Comparison of ENCODE assay signal across 18 cellular contexts in the genomic region with DNA sequence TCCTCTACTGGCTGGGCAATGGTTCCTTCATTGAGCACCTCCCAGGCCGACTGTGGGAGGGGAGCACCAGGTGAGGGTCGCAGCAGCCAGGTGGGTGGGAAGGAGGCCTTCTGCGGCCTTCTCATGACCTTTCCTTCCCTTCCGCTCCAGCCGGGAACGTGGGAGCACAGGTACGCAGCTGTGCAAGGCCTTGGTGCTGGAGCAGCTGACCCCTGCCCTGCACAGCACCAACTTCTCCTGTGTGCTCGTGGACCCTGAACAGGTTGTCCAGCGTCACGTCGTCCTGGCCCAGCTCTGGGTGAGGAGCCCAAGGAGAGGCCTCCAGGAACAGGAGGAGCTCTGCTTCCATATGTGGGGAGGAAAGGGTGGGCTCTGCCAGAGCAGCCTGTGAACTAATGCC. TPM values are rescaled to one million over a fixed set of nuclear protein-coding genes. Genes with fewer than 3 reads are reported as not detected.
DNase-seq lines count a peak whose midpoint lies in the region; ATAC-seq and TF ChIP-seq lines count a peak whose summit lies in the region.
"Had no signal": no experiment of that assay in that cellular context is flagged by ENCODE, and none has a peak within 500 bp of the region (broad histone marks: within the 10 kb centered on the region; RNA-seq: fewer than 3 reads in every experiment).

No MANE protein-coding gene starts in this region.

- peaks cover 29% of the 10 kb centered on the region for H3K4me1 Mint-ChIP-seq in chondrocyte (ENCODE audit: low read depth)
- H3K4me1 Mint-ChIP-seq in stimulated activated naive B cell treated with anti-CD40 and anti-IgM and Interleukin-4, amounts not matched to agents 10 μg/mL and 1 μg/mL and 100 μg/mL, for 72 hours = peaks cover 50 to 72% of the 10 kb centered on the region in 2 donors

- TF ChIP-seq POLR2A in heart left ventricle (IDR thresholded peaks at IDR 0.05) (no peak), breast epithelium (IDR thresholded peaks at IDR 0.05) (no peak)

- H3K27ac ChIP-seq in cardiac muscle cell (peak overlapping the region; percentile 75), heart left ventricle (peak overlapping the region in 1 of 12 donors; percentile 48), muscle layer of duodenum (ENCODE audit: low read length) (peak overlapping the region; percentile 82), breast epithelium (peak overlapping the region in 1 of 2 donors; percentile 90)
- H3K27ac ChIP-seq: BLaER1 treated with 17β-estradiol and CSF1 and Interleukin-3, amounts not matched to agents 10 nM and 100 nM; left ventricle myocardium inferior; right atrium auricular region; thoracic aorta had no signal

- no peak for DNase-seq in cardiac muscle cell (ENCODE audit: low read depth in 1 of 2, low spot score in 1 of 2)
- DNase-seq in heart left ventricle = no peak
- DNase-seq in chondrocyte (ENCODE audit: low spot score) = no peak
- DNase-seq in stimulated activated naive B cell treated with anti-CD40 and anti-IgM and Interleukin-4, amounts not matched to agents 10 μg/mL and 1 μg/mL and 100 μg/mL, for 72 hours = no peak
- DNase-seq in breast epithelium (ENCODE audit: low spot score in 2 of 2) = no peak
- no peak for DNase-seq in MV-4-11 (lab: John Stamatoyannopoulos, UW)
- DNase-seq: activated CD4-positive, alpha-beta T cell treated with anti-CD3 and anti-CD28 coated beads, Interleukin-2, amount 10 ng/mL, durations not matched to agents 7 days and 5 days; activated naive CD4-positive, alpha-beta T cell; left ventricle myocardium inferior; NCI-H1694 treated with DMSO at 0.1 percent for 48 hours; NCI-H774; SIG-M5; stimulated activated CD8-positive, alpha-beta memory T cell treated with anti-CD3 and anti-CD28 coated beads, Interleukin-4, amount 100 ng/mL, for 48 hours had no signal

- peaks cover 32% of the 10 kb centered on the region for H3K36me3 Mint-ChIP-seq in chondrocyte (ENCODE audit: low read depth)
- H3K36me3 Mint-ChIP-seq in stimulated activated naive B cell treated with anti-CD40 and anti-IgM and Interleukin-4, amounts not matched to agents 10 μg/mL and 1 μg/mL and 100 μg/mL, for 72 hours = peaks cover 62 to 87% of the 10 kb centered on the region in 2 donors

- H3K36me3 ChIP-seq in cardiac muscle cell (peaks cover 35% of the 10 kb centered on the region), heart left ventricle (peaks cover 4 to 65% (median 53%) of the 10 kb centered on the region in 9 donors), muscle layer of duodenum (ENCODE audit: control insufficient read depth in 1 of 2, insufficient read depth in 2 of 2, low read length in 2 of 2) (peaks cover 43 to 57% of the 10 kb centered on the region in 2 donors), breast epithelium (peaks cover 15% of the 10 kb centered on the region)

- H3K27me3 ChIP-seq in cardiac muscle cell = no peaks in the 10 kb centered on the region
- no peaks in the 10 kb centered on the region for H3K27me3 ChIP-seq in heart left ventricle
- H3K27me3 ChIP-seq in muscle layer of duodenum (ENCODE audit: low read depth, low read length) = no peaks in the 10 kb centered on the region
- no peaks in the 10 kb centered on the region for H3K27me3 ChIP-seq in breast epithelium
- H3K27me3 ChIP-seq: BLaER1 treated with 17β-estradiol and CSF1 and Interleukin-3, amounts not matched to agents 10 nM and 100 nM; right atrium auricular region had no signal

- H3K4me1 ChIP-seq in cardiac muscle cell (ENCODE audit: low read depth) = no peaks in the 10 kb centered on the region
- H3K4me1 ChIP-seq in heart left ventricle = peaks cover 0 to 66% (median 15%) of the 10 kb centered on the region in 12 donors
- H3K4me1 ChIP-seq in muscle layer of duodenum (ENCODE audit: control insufficient read depth in 1 of 2, insufficient read depth in 2 of 2, low read length in 2 of 2) = peaks cover 11 to 28% of the 10 kb centered on the region in 2 donors
- peaks cover 0 to 7% of the 10 kb centered on the region in 2 donors for H3K4me1 ChIP-seq in breast epithelium

- ATAC-seq in heart left ventricle = no peak
- no peak for ATAC-seq in stimulated activated naive B cell treated with anti-CD40 and anti-IgM and Interleukin-4, amounts not matched to agents 10 μg/mL and 1 μg/mL and 100 μg/mL, for 72 hours (replicated peaks)
- no peak for ATAC-seq in GM19467 (IDR thresholded peaks at IDR 0.05; ENCODE audit: unreplicated experiment)

- no peak for TF ChIP-seq CTCF in cardiac muscle cell (IDR thresholded peaks at IDR 0.05; ENCODE audit: low read depth, low read length)
- TF ChIP-seq CTCF in heart left ventricle (IDR thresholded peaks at IDR 0.05) = no peak
- TF ChIP-seq CTCF in chondrocyte (IDR thresholded peaks at IDR 0.05) = no peak
- no peak for TF ChIP-seq CTCF in breast epithelium (IDR thresholded peaks at IDR 0.05)

- no peak overlapping the region for H3K4me3 Mint-ChIP-seq in chondrocyte (ENCODE audit: unreplicated experiment)
- H3K4me3 Mint-ChIP-seq in stimulated activated naive B cell treated with anti-CD40 and anti-IgM and Interleukin-4, amounts not matched to agents 10 μg/mL and 1 μg/mL and 100 μg/mL, for 72 hours = no peak overlapping the region
- H3K4me3 Mint-ChIP-seq: activated CD4-positive, alpha-beta T cell treated with anti-CD3 and anti-CD28 coated beads, Interleukin-2, amount 10 ng/mL, durations not matched to agents 7 days and 5 days had no signal

- no peaks in the 10 kb centered on the region for H3K9me3 ChIP-seq in cardiac muscle cell (ENCODE audit: low read depth)
- H3K9me3 ChIP-seq in heart left ventricle = no peaks in the 10 kb centered on the region
- no peaks in the 10 kb centered on the region for H3K9me3 ChIP-seq in muscle layer of duodenum (ENCODE audit: control insufficient read depth in 1 of 2, low read length in 2 of 2)
- H3K9me3 ChIP-seq in breast epithelium = no peaks in the 10 kb centered on the region
- H3K9me3 ChIP-seq: BLaER1 treated with 17β-estradiol and CSF1 and Interleukin-3, amounts not matched to agents 10 nM and 100 nM; left ventricle myocardium inferior; right atrium auricular region; thoracic aorta had no signal

- WGBS in heart left ventricle, 4 donors = 82 to 86% (median 83%) methylated on average over 7 to 11 of the region's 11 CpGs

- intact Hi-C loops in heart left ventricle (cut with DNase I) = no loop called here
- intact Hi-C loops in breast epithelium (cut with DNase I; ENCODE audit: low total_unique reads) = no loop called here

- H3K4me3 ChIP-seq in cardiac muscle cell (no peak overlapping the region), heart left ventricle (peak overlapping the region in 1 of 12 donors; percentile 53), muscle layer of duodenum (ENCODE audit: low read depth in 1 of 2, low read length in 2 of 2) (no peak overlapping the region), breast epithelium (no peak overlapping the region)
- H3K4me3 ChIP-seq: BLaER1 treated with 17β-estradiol and CSF1 and Interleukin-3, amounts not matched to agents 10 nM and 100 nM; left ventricle myocardium inferior; right atrium auricular region; thoracic aorta had no signal

- no peaks in the 10 kb centered on the region for H3K9me3 Mint-ChIP-seq in chondrocyte (ENCODE audit: low read depth)
- peaks cover 3 to 4% of the 10 kb centered on the region in 2 donors for H3K9me3 Mint-ChIP-seq in stimulated activated naive B cell treated with anti-CD40 and anti-IgM and Interleukin-4, amounts not matched to agents 10 μg/mL and 1 μg/mL and 100 μg/mL, for 72 hours
- H3K9me3 Mint-ChIP-seq: activated CD4-positive, alpha-beta T cell treated with anti-CD3 and anti-CD28 coated beads, Interleukin-2, amount 10 ng/mL, durations not matched to agents 7 days and 5 days had no signal

- H3K27me3 Mint-ChIP-seq in chondrocyte (ENCODE audit: low read depth) = no peaks in the 10 kb centered on the region
- no peaks in the 10 kb centered on the region for H3K27me3 Mint-ChIP-seq in stimulated activated naive B cell treated with anti-CD40 and anti-IgM and Interleukin-4, amounts not matched to agents 10 μg/mL and 1 μg/mL and 100 μg/mL, for 72 hours
- H3K27me3 Mint-ChIP-seq: activated CD4-positive, alpha-beta T cell treated with anti-CD3 and anti-CD28 coated beads, Interleukin-2, amount 10 ng/mL, durations not matched to agents 7 days and 5 days had no signal

- H3K27ac Mint-ChIP-seq in chondrocyte (ENCODE audit: unreplicated experiment) = peak overlapping the region; percentile 76
- H3K27ac Mint-ChIP-seq in stimulated activated naive B cell treated with anti-CD40 and anti-IgM and Interleukin-4, amounts not matched to agents 10 μg/mL and 1 μg/mL and 100 μg/mL, for 72 hours = peak overlapping the region; percentile 75
- H3K27ac Mint-ChIP-seq: activated CD4-positive, alpha-beta T cell treated with anti-CD3 and anti-CD28 coated beads, Interleukin-2, amount 10 ng/mL, durations not matched to agents 7 days and 5 days had no signal

RNA-seq across cellular contexts. Expression of a gene that starts 2.5 kb away (rescaled TPM):
- total RNA-seq in cardiac muscle cell = 3.5 and 7.3 TPM in 2 replicates
- polyA plus RNA-seq in cardiac muscle cell = 1.2 and 2.8 TPM in 2 replicates
- 10 to 100 TPM in 2 of 9 donors, 1 to 10 TPM in 7; 1.1 to 86.5 (median 5.1) TPM for total RNA-seq in heart left ventricle
- polyA plus RNA-seq in heart left ventricle = 1 to 10 TPM; 4.1 to 4.4 TPM
- 9.6 to 16.2 TPM (median 11.4 TPM) in 3 replicates for total RNA-seq in chondrocyte
- 10 to 100 TPM in 2 of 3 donors, 1 to 10 TPM in 1; 2.6 to 10.4 (median 10.2) TPM for total RNA-seq in breast epithelium
